In genomic region chr7:115649429-115649828, GRCh38 we compare ENCODE assay signal across 31 cellular contexts.
"Had no signal": no experiment of that assay in that cellular context is flagged by ENCODE, and none has a peak within 500 bp of the region (broad histone marks: within the 10 kb centered on the region; RNA-seq: fewer than 3 reads in every experiment).

No MANE protein-coding gene starts in this region.

- H2AFZ ChIP-seq: hepatocyte had no signal

- H3K4me1 Mint-ChIP-seq: activated CD4-positive, alpha-beta memory T cell treated with anti-CD3 and anti-CD28 coated beads, Interleukin-2, amount 10 ng/mL, durations not matched to agents 7 days and 5 days; activated CD4-positive, alpha-beta T cell treated with anti-CD3 and anti-CD28 coated beads, Interleukin-2, amount 10 ng/mL, durations not matched to agents 7 days and 5 days; activated naive CD4-positive, alpha-beta T cell treated with anti-CD3 and anti-CD28 coated beads, Interleukin-2, amount 50 U/mL, for 24 hours; activated naive CD8-positive, alpha-beta T cell treated with anti-CD3 and anti-CD28 coated beads for 36 hours; activated naive CD8-positive, alpha-beta T cell treated with anti-CD3 and anti-CD28 coated beads, Interleukin-2, amount 50 U/mL, for 24 hours; activated T-helper 17 cell treated with anti-CD3 and anti-CD28 coated beads, Interleukin-2, amount 50 U/mL, for 72 hours; T-helper 17 cell had no signal

- H3K4me1 ChIP-seq: adrenal gland, body of pancreas, esophagus muscularis mucosa, gastroesophageal sphincter, heart right ventricle had no signal

- H3K27ac ChIP-seq: adrenal gland, body of pancreas, esophagus muscularis mucosa, gastroesophageal sphincter, heart right ventricle, hepatocyte had no signal

- H3K9me3 ChIP-seq: adrenal gland, body of pancreas, esophagus muscularis mucosa, gastroesophageal sphincter had no signal

- H3K4me3 Mint-ChIP-seq: activated CD4-positive, alpha-beta memory T cell treated with anti-CD3 and anti-CD28 coated beads, Interleukin-2, amount 10 ng/mL, durations not matched to agents 7 days and 5 days; activated CD4-positive, alpha-beta T cell treated with anti-CD3 and anti-CD28 coated beads, Interleukin-2, amount 10 ng/mL, durations not matched to agents 7 days and 5 days; activated naive CD4-positive, alpha-beta T cell treated with anti-CD3 and anti-CD28 coated beads, Interleukin-2, amount 50 U/mL, for 24 hours; activated naive CD8-positive, alpha-beta T cell treated with anti-CD3 and anti-CD28 coated beads for 36 hours; activated naive CD8-positive, alpha-beta T cell treated with anti-CD3 and anti-CD28 coated beads, Interleukin-2, amount 50 U/mL, for 24 hours; activated T-cell treated with anti-CD3 and anti-CD28 coated beads, Interleukin-2, amount 50 U/mL, for 4 hours; activated T-helper 17 cell treated with anti-CD3 and anti-CD28 coated beads, Interleukin-2, amount 50 U/mL, for 72 hours; effector memory CD8-positive, alpha-beta T cell; T-helper 17 cell; WTC11 had no signal

- H3K4me2 ChIP-seq: hepatocyte had no signal

- ATAC-seq: activated naive CD8-positive, alpha-beta T cell treated with anti-CD3 and anti-CD28 coated beads, Interleukin-2, amount 50 U/mL, for 24 hours; activated T-cell treated with anti-CD3 and anti-CD28 coated beads, Interleukin-2, amount 50 U/mL, for 4 hours; activated T-helper 17 cell treated with anti-CD3 and anti-CD28 coated beads, Interleukin-2, amount 50 U/mL, for 72 hours; body of pancreas; effector memory CD8-positive, alpha-beta T cell; gastroesophageal sphincter; heart right ventricle; T-helper 17 cell; WTC11 had no signal

- H3K27me3 ChIP-seq: adrenal gland, body of pancreas, esophagus muscularis mucosa, gastroesophageal sphincter, heart right ventricle, hepatocyte had no signal

- DNase-seq: activated CD4-positive, alpha-beta memory T cell treated with anti-CD3 and anti-CD28 coated beads, Interleukin-2, amount 10 ng/mL, durations not matched to agents 7 days and 5 days; activated CD4-positive, alpha-beta T cell treated with anti-CD3 and anti-CD28 coated beads for 1 hour; activated CD4-positive, alpha-beta T cell treated with anti-CD3 and anti-CD28 coated beads for 4 hours; activated CD4-positive, alpha-beta T cell treated with anti-CD3 and anti-CD28 coated beads, Interleukin-2, amount 10 ng/mL, durations not matched to agents 7 days and 5 days; activated CD4-positive, alpha-beta T cell treated with anti-CD3 and anti-CD28 coated beads, Interleukin-2, amount 50 U/mL, for 4 hours; activated CD8-positive, alpha-beta memory T cell treated with anti-CD3 and anti-CD28 coated beads for 24 hours; activated effector memory CD4-positive, alpha-beta T cell treated with Interleukin-2 at 50 U/mL for 16 hours; activated gamma-delta T cell treated with Interleukin-2 at 50 U/mL for 16 hours; activated naive CD4-positive, alpha-beta T cell treated with Interleukin-2 at 50 U/mL for 16 hours; activated naive CD8-positive, alpha-beta T cell treated with anti-CD3 and anti-CD28 coated beads for 36 hours; activated naive CD8-positive, alpha-beta T cell treated with anti-CD3 and anti-CD28 coated beads, Interleukin-2, amount 50 U/mL, for 24 hours; activated T-cell treated with anti-CD3 and anti-CD28 coated beads, Interleukin-2, amount 50 U/mL, for 4 hours; adrenal gland; amygdala; aorta; body of pancreas; caudate nucleus; cortex of kidney; dermis blood vessel endothelial cell; effector CD4-positive, alpha-beta T cell; effector memory CD8-positive, alpha-beta T cell; erythroblast; foreskin melanocyte; heart right ventricle; T-helper 17 cell had no signal

- H3K9me3 Mint-ChIP-seq: activated CD4-positive, alpha-beta memory T cell treated with anti-CD3 and anti-CD28 coated beads, Interleukin-2, amount 10 ng/mL, durations not matched to agents 7 days and 5 days; activated CD4-positive, alpha-beta T cell treated with anti-CD3 and anti-CD28 coated beads, Interleukin-2, amount 10 ng/mL, durations not matched to agents 7 days and 5 days; activated naive CD8-positive, alpha-beta T cell treated with anti-CD3 and anti-CD28 coated beads for 36 hours; activated T-cell treated with anti-CD3 and anti-CD28 coated beads, Interleukin-2, amount 50 U/mL, for 4 hours; activated T-helper 17 cell treated with anti-CD3 and anti-CD28 coated beads, Interleukin-2, amount 50 U/mL, for 72 hours had no signal

- H3K27me3 Mint-ChIP-seq: activated CD4-positive, alpha-beta memory T cell treated with anti-CD3 and anti-CD28 coated beads, Interleukin-2, amount 10 ng/mL, durations not matched to agents 7 days and 5 days; activated CD4-positive, alpha-beta T cell treated with anti-CD3 and anti-CD28 coated beads, Interleukin-2, amount 10 ng/mL, durations not matched to agents 7 days and 5 days; activated naive CD4-positive, alpha-beta T cell treated with anti-CD3 and anti-CD28 coated beads, Interleukin-2, amount 50 U/mL, for 24 hours; activated naive CD8-positive, alpha-beta T cell treated with anti-CD3 and anti-CD28 coated beads for 36 hours; activated naive CD8-positive, alpha-beta T cell treated with anti-CD3 and anti-CD28 coated beads, Interleukin-2, amount 50 U/mL, for 24 hours; activated T-helper 17 cell treated with anti-CD3 and anti-CD28 coated beads, Interleukin-2, amount 50 U/mL, for 72 hours; effector memory CD8-positive, alpha-beta T cell; T-helper 17 cell had no signal

- H3K27ac Mint-ChIP-seq: activated CD4-positive, alpha-beta memory T cell treated with anti-CD3 and anti-CD28 coated beads, Interleukin-2, amount 10 ng/mL, durations not matched to agents 7 days and 5 days; activated CD4-positive, alpha-beta T cell treated with anti-CD3 and anti-CD28 coated beads, Interleukin-2, amount 10 ng/mL, durations not matched to agents 7 days and 5 days; activated naive CD4-positive, alpha-beta T cell treated with anti-CD3 and anti-CD28 coated beads, Interleukin-2, amount 50 U/mL, for 24 hours; activated naive CD8-positive, alpha-beta T cell treated with anti-CD3 and anti-CD28 coated beads for 36 hours; activated naive CD8-positive, alpha-beta T cell treated with anti-CD3 and anti-CD28 coated beads, Interleukin-2, amount 50 U/mL, for 24 hours; activated T-helper 17 cell treated with anti-CD3 and anti-CD28 coated beads, Interleukin-2, amount 50 U/mL, for 72 hours; effector memory CD8-positive, alpha-beta T cell; T-helper 17 cell; WTC11 had no signal

- H3K36me3 ChIP-seq: adrenal gland, esophagus muscularis mucosa, gastroesophageal sphincter, heart right ventricle had no signal

- H3K79me2 ChIP-seq: hepatocyte had no signal

- H3K4me3 ChIP-seq: adrenal gland, body of pancreas, esophagus muscularis mucosa, gastroesophageal sphincter, heart right ventricle, hepatocyte had no signal

- H3K36me3 Mint-ChIP-seq: activated naive CD4-positive, alpha-beta T cell treated with anti-CD3 and anti-CD28 coated beads, Interleukin-2, amount 50 U/mL, for 24 hours; activated naive CD8-positive, alpha-beta T cell treated with anti-CD3 and anti-CD28 coated beads for 36 hours; WTC11 had no signal
